ENCODE assay signal across 35 cellular contexts in the genomic region with DNA sequence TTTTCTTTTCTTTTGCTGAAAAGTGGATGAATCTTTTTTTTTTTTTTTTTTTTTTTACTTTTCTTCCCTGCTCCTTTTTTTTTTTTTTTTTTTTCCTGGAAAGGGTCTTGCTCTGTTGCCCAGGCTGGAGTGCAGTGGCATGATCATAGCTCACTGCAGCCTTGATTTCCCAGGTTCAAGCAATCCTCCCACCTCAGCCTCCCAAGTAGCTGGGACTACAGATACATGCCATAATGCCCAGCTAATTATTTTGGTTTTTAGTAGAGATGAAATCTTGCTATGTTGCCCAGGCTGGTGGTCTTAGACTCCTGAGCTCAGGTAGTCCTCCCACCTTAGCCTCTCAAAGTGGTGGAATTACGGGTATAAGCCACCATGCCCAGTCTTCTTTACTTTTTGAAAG.
"Had no signal": no experiment of that assay in that cellular context is flagged by ENCODE, and none has a peak within 500 bp of the region (broad histone marks: within the 10 kb centered on the region; RNA-seq: fewer than 3 reads in every experiment).

No MANE protein-coding gene starts in this region.

- H3K27ac ChIP-seq: adrenal gland, body of pancreas, brain microvascular endothelial cell, breast epithelium, VCaP had no signal

- H3K27me3 ChIP-seq: adrenal gland, body of pancreas, brain microvascular endothelial cell, breast epithelium had no signal

- H3K4me3 Mint-ChIP-seq: activated CD4-positive, alpha-beta memory T cell treated with anti-CD3 and anti-CD28 coated beads for 36 hours; activated CD4-positive, alpha-beta T cell treated with anti-CD3 and anti-CD28 coated beads, Interleukin-2, amount 10 ng/mL, durations not matched to agents 24 days and 14 days; activated CD8-positive, alpha-beta T cell treated with anti-CD3 and anti-CD28 coated beads for 36 hours; activated naive CD4-positive, alpha-beta T cell treated with anti-CD3 and anti-CD28 coated beads for 36 hours; activated naive CD8-positive, alpha-beta T cell treated with anti-CD3 and anti-CD28 coated beads for 36 hours; activated T-cell treated with anti-CD3 and anti-CD28 coated beads, Interleukin-2, amount 50 U/mL, for 4 hours; activated T-cell treated with anti-CD3 and anti-CD28 coated beads, Interleukin-2, amount 50 U/mL, for 72 hours; activated T-helper 1 cell treated with anti-CD3 and anti-CD28 coated beads, Interleukin-12 subunit alpha, Interleukin-12 subunit beta, Interleukin-2, Interleukin-4 antibody, amounts not matched to agents 30 ng/mL and 10 ng/mL and 1 ng/mL, durations not matched to agents 14 hours and 24 hours and 36 hours; activated T-helper 17 cell treated with anti-CD3 and anti-CD28 coated beads, Interleukin-2, amount 50 U/mL, for 72 hours; T-helper 1 cell treated with Interleukin-12 subunit alpha and Interleukin-12 subunit beta and Interleukin-4 antibody, amounts not matched to agents 30 μg/mL and 1 μg/mL, for 36 hours; T-helper 2 cell treated with Interferon-gamma antibody and Interleukin-4, amounts not matched to agents 5 μg/mL and 100 μg/mL, for 36 hours had no signal

- H3K27ac Mint-ChIP-seq: activated CD4-positive, alpha-beta memory T cell treated with anti-CD3 and anti-CD28 coated beads for 36 hours; activated CD4-positive, alpha-beta T cell treated with anti-CD3 and anti-CD28 coated beads, Interleukin-2, amount 10 ng/mL, durations not matched to agents 24 days and 14 days; activated CD8-positive, alpha-beta T cell treated with anti-CD3 and anti-CD28 coated beads for 36 hours; activated naive CD4-positive, alpha-beta T cell treated with anti-CD3 and anti-CD28 coated beads for 36 hours; activated naive CD4-positive, alpha-beta T cell treated with anti-CD3 and anti-CD28 coated beads, Interleukin-2, amount 50 U/mL, for 72 hours; activated naive CD8-positive, alpha-beta T cell treated with anti-CD3 and anti-CD28 coated beads for 36 hours; activated T-cell treated with anti-CD3 and anti-CD28 coated beads, Interleukin-2, amount 50 U/mL, for 72 hours; activated T-helper 1 cell treated with anti-CD3 and anti-CD28 coated beads, Interleukin-12 subunit alpha, Interleukin-12 subunit beta, Interleukin-2, Interleukin-4 antibody, amounts not matched to agents 30 ng/mL and 10 ng/mL and 1 ng/mL, durations not matched to agents 14 hours and 24 hours and 36 hours; activated T-helper 17 cell treated with anti-CD3 and anti-CD28 coated beads, Interleukin-2, amount 50 U/mL, for 72 hours; T-helper 1 cell treated with Interleukin-12 subunit alpha and Interleukin-12 subunit beta and Interleukin-4 antibody, amounts not matched to agents 30 μg/mL and 1 μg/mL, for 36 hours; T-helper 2 cell treated with Interferon-gamma antibody and Interleukin-4, amounts not matched to agents 5 μg/mL and 100 μg/mL, for 36 hours had no signal

- H3K4me1 ChIP-seq: body of pancreas, breast epithelium had no signal

- H3K27me3 Mint-ChIP-seq: activated CD4-positive, alpha-beta memory T cell treated with anti-CD3 and anti-CD28 coated beads for 36 hours; activated CD4-positive, alpha-beta T cell treated with anti-CD3 and anti-CD28 coated beads, Interleukin-2, amount 10 ng/mL, durations not matched to agents 24 days and 14 days; activated CD8-positive, alpha-beta T cell treated with anti-CD3 and anti-CD28 coated beads for 36 hours; activated naive CD8-positive, alpha-beta T cell treated with anti-CD3 and anti-CD28 coated beads for 36 hours; activated T-helper 17 cell treated with anti-CD3 and anti-CD28 coated beads, Interleukin-2, amount 50 U/mL, for 72 hours had no signal

- H3K4me3 ChIP-seq: adrenal gland, body of pancreas, breast epithelium had no signal

- H3K4me1 Mint-ChIP-seq: activated T-helper 17 cell treated with anti-CD3 and anti-CD28 coated beads, Interleukin-2, amount 50 U/mL, for 72 hours had no signal

- DNase-seq: activated CD4-positive, alpha-beta memory T cell treated with anti-CD3 and anti-CD28 coated beads for 36 hours; activated CD4-positive, alpha-beta T cell treated with anti-CD3 and anti-CD28 coated beads for 4 hours; activated CD4-positive, alpha-beta T cell treated with anti-CD3 and anti-CD28 coated beads, Interleukin-2, amount 10 ng/mL, durations not matched to agents 24 days and 14 days; activated CD4-positive, alpha-beta T cell treated with anti-CD3 and anti-CD28 coated beads, Interleukin-2, amount 50 U/mL, for 1 hour; activated CD4-positive, alpha-beta T cell treated with anti-CD3 and anti-CD28 coated beads, Interleukin-2, amount 50 U/mL, for 4 hours; activated CD4-positive, CD25-positive, alpha-beta regulatory T cell; activated CD8-positive, alpha-beta memory T cell treated with anti-CD3 and anti-CD28 coated beads, Interleukin-2, amount 50 U/mL, for 4 hours; activated CD8-positive, alpha-beta T cell treated with anti-CD3 and anti-CD28 coated beads for 36 hours; activated effector memory CD4-positive, alpha-beta T cell treated with anti-CD3 and anti-CD28 coated beads, Interleukin-2, amount 50 U/mL, for 16 hours; activated gamma-delta T cell treated with Interleukin-2 at 50 U/mL for 16 hours; activated naive CD4-positive, alpha-beta T cell; activated naive CD4-positive, alpha-beta T cell treated with anti-CD3 and anti-CD28 coated beads for 36 hours; activated naive CD4-positive, alpha-beta T cell treated with anti-CD3 and anti-CD28 coated beads, Interleukin-2, amount 50 U/mL, for 16 hours; activated naive CD8-positive, alpha-beta T cell treated with anti-CD3 and anti-CD28 coated beads for 36 hours; activated T-cell treated with anti-CD3 and anti-CD28 coated beads for 4 hours; activated T-cell treated with anti-CD3 and anti-CD28 coated beads, Interleukin-2, amount 50 U/mL, for 1 hour; activated T-cell treated with anti-CD3 and anti-CD28 coated beads, Interleukin-2, amount 50 U/mL, for 4 hours; activated T-cell treated with anti-CD3 and anti-CD28 coated beads, Interleukin-2, amount 50 U/mL, for 72 hours; adrenal gland; amniotic stem cell; aorta; body of pancreas; brain microvascular endothelial cell; central memory CD4-positive, alpha-beta T cell; T-helper 1 cell; T-helper 2 cell; T-helper 9 cell had no signal

- ATAC-seq: activated CD4-positive, CD25-positive, alpha-beta regulatory T cell treated with anti-CD3 and anti-CD28 coated beads, Interleukin-2, amount 50 U/mL, for 24 hours; activated CD8-positive, alpha-beta T cell treated with anti-CD3 and anti-CD28 coated beads for 36 hours; activated naive CD4-positive, alpha-beta T cell treated with anti-CD3 and anti-CD28 coated beads, Interleukin-2, amount 50 U/mL, for 72 hours; activated T-cell treated with anti-CD3 and anti-CD28 coated beads, Interleukin-2, amount 50 U/mL, for 4 hours; activated T-cell treated with anti-CD3 and anti-CD28 coated beads, Interleukin-2, amount 50 U/mL, for 72 hours; activated T-helper 17 cell treated with anti-CD3 and anti-CD28 coated beads, Interleukin-2, amount 50 U/mL, for 72 hours; body of pancreas had no signal

- H3K36me3 ChIP-seq: brain microvascular endothelial cell had no signal
